1 cellular context compared by ENCODE assay signal in the genomic region with DNA sequence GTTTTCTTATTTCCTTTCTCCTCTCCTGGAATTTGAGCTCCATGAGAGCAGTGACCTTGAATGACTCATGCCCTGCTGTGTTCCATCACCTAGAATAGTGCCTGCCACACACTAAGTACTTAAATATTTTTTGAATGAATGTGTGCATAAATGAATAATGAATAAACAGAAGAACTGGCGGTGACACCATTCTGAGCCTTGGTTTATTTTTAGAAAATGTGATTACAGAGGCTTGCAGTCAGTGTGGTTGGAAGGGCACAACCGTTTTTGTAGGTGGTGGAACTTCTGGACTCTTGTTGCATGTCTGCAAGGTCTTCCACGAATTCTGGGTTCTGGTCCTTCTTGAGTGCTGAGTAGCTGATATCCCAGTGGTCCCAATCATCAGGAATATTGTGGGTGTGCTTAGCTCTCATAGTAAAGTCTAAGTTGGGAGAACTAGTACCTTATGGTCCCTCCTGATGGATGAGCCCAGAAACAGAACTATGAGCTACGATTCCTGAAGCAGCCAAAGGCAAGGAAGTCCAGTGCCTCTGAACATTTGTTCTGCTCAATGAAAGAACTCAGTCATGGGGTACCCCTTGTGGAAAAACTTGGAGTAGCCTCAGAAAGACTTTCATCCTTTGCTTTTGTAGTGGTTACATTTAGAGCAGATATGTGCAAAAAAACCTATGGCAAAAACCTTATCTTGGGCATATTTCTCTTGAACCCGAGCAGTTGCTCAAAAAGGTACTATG.
A peak's percentile ranks its signal among the peaks of the same experiment; 100 is the strongest.
TF ChIP-seq lines count a peak whose summit lies in the region.

No MANE protein-coding gene starts in this region.

TF ChIP-seq in SK-N-SH, 30 proteins besides CTCF, POLR2A, EP300 and RAD21 (continued from another document):
- TF ChIP-seq, protein P1, sequence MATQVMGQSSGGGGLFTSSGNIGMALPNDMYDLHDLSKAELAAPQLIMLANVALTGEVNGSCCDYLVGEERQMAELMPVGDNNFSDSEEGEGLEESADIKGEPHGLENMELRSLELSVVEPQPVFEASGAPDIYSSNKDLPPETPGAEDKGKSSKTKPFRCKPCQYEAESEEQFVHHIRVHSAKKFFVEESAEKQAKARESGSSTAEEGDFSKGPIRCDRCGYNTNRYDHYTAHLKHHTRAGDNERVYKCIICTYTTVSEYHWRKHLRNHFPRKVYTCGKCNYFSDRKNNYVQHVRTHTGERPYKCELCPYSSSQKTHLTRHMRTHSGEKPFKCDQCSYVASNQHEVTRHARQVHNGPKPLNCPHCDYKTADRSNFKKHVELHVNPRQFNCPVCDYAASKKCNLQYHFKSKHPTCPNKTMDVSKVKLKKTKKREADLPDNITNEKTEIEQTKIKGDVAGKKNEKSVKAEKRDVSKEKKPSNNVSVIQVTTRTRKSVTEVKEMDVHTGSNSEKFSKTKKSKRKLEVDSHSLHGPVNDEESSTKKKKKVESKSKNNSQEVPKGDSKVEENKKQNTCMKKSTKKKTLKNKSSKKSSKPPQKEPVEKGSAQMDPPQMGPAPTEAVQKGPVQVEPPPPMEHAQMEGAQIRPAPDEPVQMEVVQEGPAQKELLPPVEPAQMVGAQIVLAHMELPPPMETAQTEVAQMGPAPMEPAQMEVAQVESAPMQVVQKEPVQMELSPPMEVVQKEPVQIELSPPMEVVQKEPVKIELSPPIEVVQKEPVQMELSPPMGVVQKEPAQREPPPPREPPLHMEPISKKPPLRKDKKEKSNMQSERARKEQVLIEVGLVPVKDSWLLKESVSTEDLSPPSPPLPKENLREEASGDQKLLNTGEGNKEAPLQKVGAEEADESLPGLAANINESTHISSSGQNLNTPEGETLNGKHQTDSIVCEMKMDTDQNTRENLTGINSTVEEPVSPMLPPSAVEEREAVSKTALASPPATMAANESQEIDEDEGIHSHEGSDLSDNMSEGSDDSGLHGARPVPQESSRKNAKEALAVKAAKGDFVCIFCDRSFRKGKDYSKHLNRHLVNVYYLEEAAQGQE (IDR thresholded peaks at IDR 0.05; ENCODE audit: low read depth, low read length) = no peak
- TF ChIP-seq GABPA (IDR thresholded peaks at IDR 0.05; ENCODE audit: low read depth) (peak; percentile 41; the same call in 1 of the 2 replicates), MXI1 (IDR thresholded peaks at IDR 0.05; ENCODE audit: low read depth, low read length) (no peak), SMC3 (IDR thresholded peaks at IDR 0.05; ENCODE audit: low read depth, low read length) (no peak), NRF1 (IDR thresholded peaks at IDR 0.05; ENCODE audit: low read depth, low read length) (no peak), TAF1 (IDR thresholded peaks at IDR 0.05; ENCODE audit: borderline replicate concordance, low read depth, low read length) (no peak; the same call in 1 of the 2 replicates), ELF1 (IDR thresholded peaks at IDR 0.05) (no peak), NFIC (IDR thresholded peaks at IDR 0.05; ENCODE audit: borderline replicate concordance) (peak; percentile 92), GATA2 (CRISPR knock-in tag; IDR thresholded peaks at IDR 0.05) (no peak), JUND (IDR thresholded peaks at IDR 0.05) (peak; percentile 100), TCF12 (IDR thresholded peaks at IDR 0.05) (peak; percentile 100), EZH2phosphoT487 (IDR thresholded peaks at IDR 0.05; ENCODE audit: borderline replicate concordance, low read depth) (no peak), FOSL2 (IDR thresholded peaks at IDR 0.05; ENCODE audit: borderline replicate concordance, low read depth) (peak; percentile 100), RXRA (IDR thresholded peaks at IDR 0.05; ENCODE audit: borderline replicate concordance, low read depth) (peak; percentile 99), TEAD4 (IDR thresholded peaks at IDR 0.05; ENCODE audit: borderline replicate concordance, insufficient read depth) (peak; percentile 98), SIN3A (IDR thresholded peaks at IDR 0.05; ENCODE audit: borderline replicate concordance, low read depth, low read length) (peak; percentile 80; the same call in 1 of the 2 replicates), MEF2A (IDR thresholded peaks at IDR 0.05; ENCODE audit: borderline replicate concordance, low read depth) (peak; percentile 100), YY1 (IDR thresholded peaks at IDR 0.05; ENCODE audit: low read depth) (peak; percentile 45; the same call in 1 of the 2 replicates), CHD2 (IDR thresholded peaks at IDR 0.05; ENCODE audit: low read length, partially characterized antibody) (no peak), FOXM1 (IDR thresholded peaks at IDR 0.05; ENCODE audit: low read depth) (peak; percentile 87), RCOR1 (IDR thresholded peaks at IDR 0.05; ENCODE audit: low read length) (no peak)
- TF ChIP-seq, protein P2, sequence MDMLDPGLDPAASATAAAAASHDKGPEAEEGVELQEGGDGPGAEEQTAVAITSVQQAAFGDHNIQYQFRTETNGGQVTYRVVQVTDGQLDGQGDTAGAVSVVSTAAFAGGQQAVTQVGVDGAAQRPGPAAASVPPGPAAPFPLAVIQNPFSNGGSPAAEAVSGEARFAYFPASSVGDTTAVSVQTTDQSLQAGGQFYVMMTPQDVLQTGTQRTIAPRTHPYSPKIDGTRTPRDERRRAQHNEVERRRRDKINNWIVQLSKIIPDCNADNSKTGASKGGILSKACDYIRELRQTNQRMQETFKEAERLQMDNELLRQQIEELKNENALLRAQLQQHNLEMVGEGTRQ (IDR thresholded peaks at IDR 0.05; ENCODE audit: borderline replicate concordance, low read depth, low read length) = no peak
- TF ChIP-seq, protein P3, sequence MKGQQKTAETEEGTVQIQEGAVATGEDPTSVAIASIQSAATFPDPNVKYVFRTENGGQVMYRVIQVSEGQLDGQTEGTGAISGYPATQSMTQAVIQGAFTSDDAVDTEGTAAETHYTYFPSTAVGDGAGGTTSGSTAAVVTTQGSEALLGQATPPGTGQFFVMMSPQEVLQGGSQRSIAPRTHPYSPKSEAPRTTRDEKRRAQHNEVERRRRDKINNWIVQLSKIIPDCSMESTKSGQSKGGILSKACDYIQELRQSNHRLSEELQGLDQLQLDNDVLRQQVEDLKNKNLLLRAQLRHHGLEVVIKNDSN (IDR thresholded peaks at IDR 0.05; ENCODE audit: borderline replicate concordance, low read depth) = no peak
- TF ChIP-seq, protein P4, sequence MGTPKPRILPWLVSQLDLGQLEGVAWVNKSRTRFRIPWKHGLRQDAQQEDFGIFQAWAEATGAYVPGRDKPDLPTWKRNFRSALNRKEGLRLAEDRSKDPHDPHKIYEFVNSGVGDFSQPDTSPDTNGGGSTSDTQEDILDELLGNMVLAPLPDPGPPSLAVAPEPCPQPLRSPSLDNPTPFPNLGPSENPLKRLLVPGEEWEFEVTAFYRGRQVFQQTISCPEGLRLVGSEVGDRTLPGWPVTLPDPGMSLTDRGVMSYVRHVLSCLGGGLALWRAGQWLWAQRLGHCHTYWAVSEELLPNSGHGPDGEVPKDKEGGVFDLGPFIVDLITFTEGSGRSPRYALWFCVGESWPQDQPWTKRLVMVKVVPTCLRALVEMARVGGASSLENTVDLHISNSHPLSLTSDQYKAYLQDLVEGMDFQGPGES (IDR thresholded peaks at IDR 0.05; ENCODE audit: low read depth, low read length) = no peak
- TF ChIP-seq, protein P5, sequence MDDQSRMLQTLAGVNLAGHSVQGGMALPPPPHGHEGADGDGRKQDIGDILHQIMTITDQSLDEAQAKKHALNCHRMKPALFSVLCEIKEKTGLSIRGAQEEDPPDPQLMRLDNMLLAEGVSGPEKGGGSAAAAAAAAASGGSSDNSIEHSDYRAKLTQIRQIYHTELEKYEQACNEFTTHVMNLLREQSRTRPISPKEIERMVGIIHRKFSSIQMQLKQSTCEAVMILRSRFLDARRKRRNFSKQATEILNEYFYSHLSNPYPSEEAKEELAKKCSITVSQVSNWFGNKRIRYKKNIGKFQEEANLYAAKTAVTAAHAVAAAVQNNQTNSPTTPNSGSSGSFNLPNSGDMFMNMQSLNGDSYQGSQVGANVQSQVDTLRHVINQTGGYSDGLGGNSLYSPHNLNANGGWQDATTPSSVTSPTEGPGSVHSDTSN (IDR thresholded peaks at IDR 0.05) = peak; percentile 97
